In the genomic region with DNA sequence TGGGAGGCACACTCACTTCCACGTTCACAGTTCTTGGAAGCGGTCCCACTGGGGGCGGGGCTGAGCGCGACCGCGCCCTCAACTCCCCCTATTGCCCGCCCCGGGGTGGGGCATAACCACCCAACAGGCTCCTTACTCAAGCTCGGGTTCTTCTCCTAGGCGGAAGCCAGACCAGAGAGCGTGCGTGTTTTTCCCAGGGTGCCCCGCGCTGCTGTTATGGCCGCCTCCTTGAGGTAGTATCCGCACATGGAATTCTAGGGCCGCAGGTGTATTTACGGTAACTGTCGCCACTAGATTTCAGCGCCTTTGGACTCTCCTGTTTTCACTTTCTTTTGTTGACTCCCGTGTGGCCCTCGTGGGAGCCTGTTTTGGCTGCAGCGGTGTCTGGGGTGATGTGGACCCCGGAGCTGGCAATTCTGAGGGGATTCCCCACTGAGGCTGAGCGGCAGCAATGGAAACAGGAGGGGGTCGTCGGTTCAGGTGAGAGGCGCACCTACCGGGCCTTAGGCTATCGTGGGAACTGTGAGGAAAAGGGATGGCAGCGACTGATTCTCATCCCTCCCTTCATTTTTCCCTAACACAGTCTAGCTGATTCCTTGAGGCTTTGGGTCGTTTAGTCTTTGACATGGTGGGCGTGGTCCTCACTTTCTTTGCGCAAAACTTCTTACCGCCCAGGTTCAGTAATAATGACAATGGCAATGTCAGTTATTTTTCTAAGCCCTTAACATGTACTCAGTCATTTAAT, we compare ENCODE assay signal across 1 cellular context.
A peak's percentile ranks its signal among the peaks of the same experiment; 100 is the strongest.
TF ChIP-seq lines count a peak whose summit lies in the region.

A gene (plus strand): TSS at position 150 of the 745 bp plus-strand sequence. CDS start 243 bp downstream, at position 393.

TF ChIP-seq in neural cell, 6 proteins besides CTCF, POLR2A, EP300 and RAD21 (continued from another document):
- TF ChIP-seq, protein P1, sequence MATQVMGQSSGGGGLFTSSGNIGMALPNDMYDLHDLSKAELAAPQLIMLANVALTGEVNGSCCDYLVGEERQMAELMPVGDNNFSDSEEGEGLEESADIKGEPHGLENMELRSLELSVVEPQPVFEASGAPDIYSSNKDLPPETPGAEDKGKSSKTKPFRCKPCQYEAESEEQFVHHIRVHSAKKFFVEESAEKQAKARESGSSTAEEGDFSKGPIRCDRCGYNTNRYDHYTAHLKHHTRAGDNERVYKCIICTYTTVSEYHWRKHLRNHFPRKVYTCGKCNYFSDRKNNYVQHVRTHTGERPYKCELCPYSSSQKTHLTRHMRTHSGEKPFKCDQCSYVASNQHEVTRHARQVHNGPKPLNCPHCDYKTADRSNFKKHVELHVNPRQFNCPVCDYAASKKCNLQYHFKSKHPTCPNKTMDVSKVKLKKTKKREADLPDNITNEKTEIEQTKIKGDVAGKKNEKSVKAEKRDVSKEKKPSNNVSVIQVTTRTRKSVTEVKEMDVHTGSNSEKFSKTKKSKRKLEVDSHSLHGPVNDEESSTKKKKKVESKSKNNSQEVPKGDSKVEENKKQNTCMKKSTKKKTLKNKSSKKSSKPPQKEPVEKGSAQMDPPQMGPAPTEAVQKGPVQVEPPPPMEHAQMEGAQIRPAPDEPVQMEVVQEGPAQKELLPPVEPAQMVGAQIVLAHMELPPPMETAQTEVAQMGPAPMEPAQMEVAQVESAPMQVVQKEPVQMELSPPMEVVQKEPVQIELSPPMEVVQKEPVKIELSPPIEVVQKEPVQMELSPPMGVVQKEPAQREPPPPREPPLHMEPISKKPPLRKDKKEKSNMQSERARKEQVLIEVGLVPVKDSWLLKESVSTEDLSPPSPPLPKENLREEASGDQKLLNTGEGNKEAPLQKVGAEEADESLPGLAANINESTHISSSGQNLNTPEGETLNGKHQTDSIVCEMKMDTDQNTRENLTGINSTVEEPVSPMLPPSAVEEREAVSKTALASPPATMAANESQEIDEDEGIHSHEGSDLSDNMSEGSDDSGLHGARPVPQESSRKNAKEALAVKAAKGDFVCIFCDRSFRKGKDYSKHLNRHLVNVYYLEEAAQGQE (IDR thresholded peaks at IDR 0.05; ENCODE audit: borderline replicate concordance), result peak; percentile 47
- TF ChIP-seq POLR2AphosphoS5 (IDR thresholded peaks at IDR 0.05) (no peak), EZH2 (IDR thresholded peaks at IDR 0.05; ENCODE audit: borderline replicate concordance, insufficient read depth, low read length, poor library complexity, severe bottlenecking) (no peak), TAF1 (IDR thresholded peaks at IDR 0.05; ENCODE audit: low read depth) (no peak)
